Comparison of ENCODE assay signal across 21 cellular contexts in genomic region chr6:169169375-169169774, GRCh38.
DNase-seq lines count a peak whose midpoint lies in the region; ATAC-seq and TF ChIP-seq lines count a peak whose summit lies in the region.
"Had no signal": no experiment of that assay in that cellular context is flagged by ENCODE, and none has a peak within 500 bp of the region (broad histone marks: within the 10 kb centered on the region; RNA-seq: fewer than 3 reads in every experiment).

No MANE protein-coding gene starts in this region.

- H3K27ac Mint-ChIP-seq in H9, result no peak overlapping the region; a peak in 1 of 7 replicates
- H3K27ac Mint-ChIP-seq in activated naive CD4-positive, alpha-beta T cell treated with anti-CD3 and anti-CD28 coated beads, Interleukin-2, amount 10 ng/mL, durations not matched to agents 7 days and 5 days, result no peak overlapping the region
- no peak overlapping the region for H3K27ac Mint-ChIP-seq in activated CD4-positive, alpha-beta memory T cell treated with anti-CD3 and anti-CD28 coated beads, Interleukin-2, amount 10 ng/mL, durations not matched to agents 7 days and 5 days
- H3K27ac Mint-ChIP-seq: mesothelial cell of epicardium had no signal

- H4K5ac ChIP-seq in H9 (ENCODE audit: insufficient read length, low read depth, low read length), result no peak overlapping the region

- no peak overlapping the region for H3K4me3 ChIP-seq in cardiac fibroblast (replicated peaks in 1 of 2; ENCODE audit: low read depth in 2 of 2, low read length in 2 of 2)
- H3K4me3 ChIP-seq in smooth muscle cell, result no peak overlapping the region
- H3K4me3 ChIP-seq: adrenal gland; BLaER1 treated with 17β-estradiol and CSF1 and Interleukin-3, amounts not matched to agents 10 nM and 100 nM; colonic mucosa; PC-9; tibial nerve had no signal

- DNase-seq in H9 (peak; percentile 10), cardiac fibroblast (ENCODE audit: low read depth in 2 of 2) (peak; percentile 61 to 63), left ventricle myocardium superior (no peak), smooth muscle cell (lab: John Stamatoyannopoulos, UW; ENCODE audit: unreplicated experiment) (no peak), COR-L47 (lab: John Stamatoyannopoulos, UW) (no peak), NOMO-1 (lab: John Stamatoyannopoulos, UW; ENCODE audit: unreplicated experiment in 2 of 2) (no peak)
- DNase-seq in activated naive CD4-positive, alpha-beta T cell treated with anti-CD3 and anti-CD28 coated beads, Interleukin-2, amount 10 ng/mL, durations not matched to agents 7 days and 5 days, result no peak
- no peak for DNase-seq in activated CD4-positive, alpha-beta memory T cell treated with anti-CD3 and anti-CD28 coated beads, Interleukin-2, amount 10 ng/mL, durations not matched to agents 7 days and 5 days
- DNase-seq: activated CD4-positive, alpha-beta T cell treated with anti-CD3 and anti-CD28 coated beads, Interleukin-2, amount 50 U/mL, for 48 hours; colonic mucosa; DMS 273 treated with DMSO at 0.1 percent for 48 hours; islet precursor cell; MM.1S; NCI-H2029 treated with DMSO at 0.1 percent for 48 hours; NCI-H526; PC-9 had no signal

- H3K18ac ChIP-seq in H9 (ENCODE audit: insufficient read length, low read depth, low read length), result no peak overlapping the region

- TF ChIP-seq CTCF in H9 (conservative IDR thresholded peaks at IDR 0.05) (no peak), cardiac fibroblast (IDR thresholded peaks at IDR 0.05; ENCODE audit: low read depth, low read length) (no peak), smooth muscle cell (IDR thresholded peaks at IDR 0.05; ENCODE audit: borderline replicate concordance, insufficient read depth, poor library complexity, severe bottlenecking) (no peak)

- H3K56ac ChIP-seq in H9 (ENCODE audit: insufficient read length, low read depth, low read length), result no peak overlapping the region

- H4K91ac ChIP-seq in H9 (ENCODE audit: insufficient read length, low read depth, low read length), result no peak overlapping the region

- ATAC-seq in left ventricle myocardium superior, result peak; percentile 20

- H2BK15ac ChIP-seq in H9 (ENCODE audit: low read depth, low read length), result no peak overlapping the region

- no peaks in the 10 kb centered on the region for H3K36me3 Mint-ChIP-seq in H9 (ENCODE audit: insufficient read depth in 1 of 3, low read depth in 3 of 3)
- no peaks in the 10 kb centered on the region for H3K36me3 Mint-ChIP-seq in activated naive CD4-positive, alpha-beta T cell treated with anti-CD3 and anti-CD28 coated beads, Interleukin-2, amount 10 ng/mL, durations not matched to agents 7 days and 5 days
- no peaks in the 10 kb centered on the region for H3K36me3 Mint-ChIP-seq in activated CD4-positive, alpha-beta memory T cell treated with anti-CD3 and anti-CD28 coated beads, Interleukin-2, amount 10 ng/mL, durations not matched to agents 7 days and 5 days (ENCODE audit: low read depth)
- H3K36me3 Mint-ChIP-seq: mesothelial cell of epicardium had no signal

- no peak overlapping the region for H2AFZ ChIP-seq in H9 (ENCODE audit: low read length)
- H2AFZ ChIP-seq in smooth muscle cell (ENCODE audit: low read depth), result no peak overlapping the region
- H2AFZ ChIP-seq: PC-9 had no signal

- intact Hi-C loops in left ventricle myocardium superior (cut with micrococcal nuclease), result no loop called here

- H3K14ac ChIP-seq in H9 (ENCODE audit: insufficient read depth, low read length), result no peak overlapping the region; the same call in 1 of the 2 replicates

- H3T11ph ChIP-seq in H9 (ENCODE audit: low read length), result no peak overlapping the region

- CTCF ChIA-PET in activated naive CD4-positive, alpha-beta T cell treated with anti-CD3 and anti-CD28 coated beads, Interleukin-2, amount 10 ng/mL, durations not matched to agents 7 days and 5 days (lab: Charles Lee), result no interaction called here
- CTCF ChIA-PET in activated CD4-positive, alpha-beta memory T cell treated with anti-CD3 and anti-CD28 coated beads, Interleukin-2, amount 10 ng/mL, durations not matched to agents 7 days and 5 days (lab: Charles Lee), result no interaction called here

- no peaks in the 10 kb centered on the region for H3K9me3 ChIP-seq in H9 (ENCODE audit: control insufficient read depth, low read depth, low read length)
- H3K9me3 ChIP-seq in smooth muscle cell (replicated peaks; ENCODE audit: low read depth), result no peaks in the 10 kb centered on the region
- H3K9me3 ChIP-seq: adrenal gland, colonic mucosa, neutrophil, tibial nerve had no signal

- H3K27me3 ChIP-seq in H9 (ENCODE audit: insufficient read depth, low read length), result no peaks in the 10 kb centered on the region
- H3K27me3 ChIP-seq in smooth muscle cell (ENCODE audit: low read depth), result no peaks in the 10 kb centered on the region
- H3K27me3 ChIP-seq: adrenal gland; BLaER1 treated with 17β-estradiol and CSF1 and Interleukin-3, amounts not matched to agents 10 nM and 100 nM; colonic mucosa; neutrophil; tibial nerve had no signal

- peaks cover 4% of the 10 kb centered on the region for H3K27me3 Mint-ChIP-seq in H9 (ENCODE audit: low read depth)
- no peaks in the 10 kb centered on the region for H3K27me3 Mint-ChIP-seq in activated naive CD4-positive, alpha-beta T cell treated with anti-CD3 and anti-CD28 coated beads, Interleukin-2, amount 10 ng/mL, durations not matched to agents 7 days and 5 days
- H3K27me3 Mint-ChIP-seq in activated CD4-positive, alpha-beta memory T cell treated with anti-CD3 and anti-CD28 coated beads, Interleukin-2, amount 10 ng/mL, durations not matched to agents 7 days and 5 days, result no peaks in the 10 kb centered on the region

- H3K4ac ChIP-seq in H9 (ENCODE audit: low read depth, low read length), result no peak overlapping the region

- H2BK20ac ChIP-seq in H9 (ENCODE audit: low read depth, low read length, poor library complexity, severe bottlenecking), result no peak overlapping the region

- POLR2A ChIA-PET in activated CD4-positive, alpha-beta memory T cell treated with anti-CD3 and anti-CD28 coated beads, Interleukin-2, amount 10 ng/mL, durations not matched to agents 7 days and 5 days (lab: Charles Lee), result no interaction called here

- H3K4me1 ChIP-seq in H9 (ENCODE audit: insufficient read depth, low read length) (no peaks in the 10 kb centered on the region), smooth muscle cell (ENCODE audit: low read depth) (peaks cover 3% of the 10 kb centered on the region)
- H3K4me1 ChIP-seq: adrenal gland; BLaER1 treated with 17β-estradiol and CSF1 and Interleukin-3, amounts not matched to agents 10 nM and 100 nM; colonic mucosa had no signal

- no peak overlapping the region for H2BK120ac ChIP-seq in H9 (ENCODE audit: low read depth, low read length, poor library complexity, severe bottlenecking)

- peaks cover 4 to 5% of the 10 kb centered on the region in 2 experiments; a peak in 1 of 5 replicates for H3K9me3 Mint-ChIP-seq in H9
- no peaks in the 10 kb centered on the region for H3K9me3 Mint-ChIP-seq in activated naive CD4-positive, alpha-beta T cell treated with anti-CD3 and anti-CD28 coated beads, Interleukin-2, amount 10 ng/mL, durations not matched to agents 7 days and 5 days
- no peaks in the 10 kb centered on the region for H3K9me3 Mint-ChIP-seq in activated CD4-positive, alpha-beta memory T cell treated with anti-CD3 and anti-CD28 coated beads, Interleukin-2, amount 10 ng/mL, durations not matched to agents 7 days and 5 days
- H3K9me3 Mint-ChIP-seq: mesothelial cell of epicardium had no signal

- peaks cover 3% of the 10 kb centered on the region for H3F3A ChIP-seq in smooth muscle cell (ENCODE audit: low read depth)

- no peak overlapping the region for H3K23ac ChIP-seq in H9 (ENCODE audit: insufficient read length, low read depth, low read length)

- H4K20me1 ChIP-seq in H9 (ENCODE audit: control insufficient read depth, insufficient read depth, insufficient read length) (peaks cover 2% of the 10 kb centered on the region), smooth muscle cell (ENCODE audit: low read depth) (no peaks in the 10 kb centered on the region)
- H4K20me1 ChIP-seq: BLaER1 treated with 17β-estradiol and CSF1 and Interleukin-3, amounts not matched to agents 10 nM and 100 nM had no signal

- H2BK12ac ChIP-seq in H9 (ENCODE audit: insufficient read length, low read depth, low read length), result no peak overlapping the region

- H3K79me2 ChIP-seq in H9 (ENCODE audit: insufficient read depth, low read length) (no peaks in the 10 kb centered on the region), smooth muscle cell (ENCODE audit: low read depth) (no peaks in the 10 kb centered on the region)

- no peak overlapping the region for H4K8ac ChIP-seq in H9 (replicated peaks; ENCODE audit: insufficient read length, low read depth, low read length)

- H3K4me2 ChIP-seq in H9 (ENCODE audit: insufficient read depth, insufficient read length, low read length) (no peak overlapping the region), smooth muscle cell (no peak overlapping the region)
- H3K4me2 ChIP-seq: BLaER1 treated with 17β-estradiol and CSF1 and Interleukin-3, amounts not matched to agents 10 nM and 100 nM; PC-9 had no signal

- no CpG with 5 or more reads among the region's 17 CpGs for WGBS in H9 (ENCODE audit: extremely low coverage, insufficient read length, low lambda C conversion rate)
- WGBS in smooth muscle cell (ENCODE audit: low lambda C conversion rate), result 94% methylated on average over 15 of the region's 17 CpGs

- no peak overlapping the region for H3K27ac ChIP-seq in H9 (ENCODE audit: insufficient read length, low read depth, low read length)
- H3K27ac ChIP-seq in smooth muscle cell (ENCODE audit: low read depth), result peak overlapping the region; percentile 98
- H3K27ac ChIP-seq: adrenal gland; BLaER1 treated with 17β-estradiol and CSF1 and Interleukin-3, amounts not matched to agents 10 nM and 100 nM; colonic mucosa; neutrophil; PC-9 had no signal

- H2AK5ac ChIP-seq in H9 (ENCODE audit: insufficient read length, low read length), result no peak overlapping the region

- H3K9ac ChIP-seq in H9 (ENCODE audit: extremely low read depth, insufficient read length, low read length) (no peak overlapping the region), smooth muscle cell (ENCODE audit: low read depth) (no peak overlapping the region)
- H3K9ac ChIP-seq: BLaER1 treated with 17β-estradiol and CSF1 and Interleukin-3, amounts not matched to agents 10 nM and 100 nM had no signal

- H3K4me3 Mint-ChIP-seq in H9, result no peak overlapping the region
- no peak overlapping the region for H3K4me3 Mint-ChIP-seq in activated naive CD4-positive, alpha-beta T cell treated with anti-CD3 and anti-CD28 coated beads, Interleukin-2, amount 10 ng/mL, durations not matched to agents 7 days and 5 days
- H3K4me3 Mint-ChIP-seq in activated CD4-positive, alpha-beta memory T cell treated with anti-CD3 and anti-CD28 coated beads, Interleukin-2, amount 10 ng/mL, durations not matched to agents 7 days and 5 days, result no peak overlapping the region
- H3K4me3 Mint-ChIP-seq: mesothelial cell of epicardium had no signal

- H3K23me2 ChIP-seq in H9 (ENCODE audit: insufficient read length, low read depth, low read length, poor library complexity, severe bottlenecking), result peaks cover 3% of the 10 kb centered on the region

- no peaks in the 10 kb centered on the region for H3K36me3 ChIP-seq in smooth muscle cell (ENCODE audit: low read depth)
- H3K36me3 ChIP-seq: adrenal gland; BLaER1 treated with 17β-estradiol and CSF1 and Interleukin-3, amounts not matched to agents 10 nM and 100 nM; colonic mucosa; neutrophil; tibial nerve had no signal

- no peaks in the 10 kb centered on the region for H3K4me1 Mint-ChIP-seq in H9
- no peaks in the 10 kb centered on the region for H3K4me1 Mint-ChIP-seq in activated naive CD4-positive, alpha-beta T cell treated with anti-CD3 and anti-CD28 coated beads, Interleukin-2, amount 10 ng/mL, durations not matched to agents 7 days and 5 days
- no peaks in the 10 kb centered on the region for H3K4me1 Mint-ChIP-seq in activated CD4-positive, alpha-beta memory T cell treated with anti-CD3 and anti-CD28 coated beads, Interleukin-2, amount 10 ng/mL, durations not matched to agents 7 days and 5 days

- H3K79me1 ChIP-seq in H9 (ENCODE audit: insufficient read depth, low read depth, low read length, poor library complexity, severe bottlenecking), result no peaks in the 10 kb centered on the region

- H2BK5ac ChIP-seq in H9 (ENCODE audit: insufficient read length, low read length), result no peak overlapping the region

Comparison
In these comparisons a context has a peak if more than half of its experiments do, and no peak if none do; other contexts are left out.
1. DNase-seq: peak in H9 (single experiment) and cardiac fibroblast (2 of 2); none in left ventricle myocardium superior (single experiment), smooth muscle cell (single experiment), COR-L47 (single experiment), activated naive CD4-positive, alpha-beta T cell treated with anti-CD3 and anti-CD28 coated beads, Interleukin-2, amount 10 ng/mL, durations not matched to agents 7 days and 5 days (single experiment), activated CD4-positive, alpha-beta memory T cell treated with anti-CD3 and anti-CD28 coated beads, Interleukin-2, amount 10 ng/mL, durations not matched to agents 7 days and 5 days (single experiment) and NOMO-1 (0 of 2).